31 cellular contexts compared by ENCODE assay signal in genomic region chr1:50155564-50155963, GRCh38. TPM values are rescaled to one million over a fixed set of nuclear protein-coding genes. Genes with fewer than 3 reads are reported as not detected.
"Had no signal": no experiment of that assay in that cellular context is flagged by ENCODE, and none has a peak within 500 bp of the region (broad histone marks: within the 10 kb centered on the region; RNA-seq: fewer than 3 reads in every experiment).

No MANE protein-coding gene starts in this region.

- H3K9me3 ChIP-seq: adrenal gland, ascending aorta, breast epithelium, colonic mucosa, esophagus squamous epithelium, gastroesophageal sphincter, heart right ventricle, prostate gland, right atrium auricular region, tibial artery had no signal

- H3K36me3 Mint-ChIP-seq: activated naive CD8-positive, alpha-beta T cell; natural killer cell treated with Interleukin-12 subunit alpha and Interleukin-12 subunit beta and Interleukin-15 and Interleukin-18, amount 100 ng/mL, for 72 hours had no signal

- DNase-seq: activated B cell treated with CpG ODN at 0.5 μM for 24 hours; activated CD4-positive, alpha-beta T cell treated with anti-CD3 and anti-CD28 coated beads for 36 hours; activated CD4-positive, alpha-beta T cell treated with anti-CD3 and anti-CD28 coated beads, Interleukin-2, amount 50 U/mL, for 4 hours; activated CD8-positive, alpha-beta memory T cell treated with anti-CD3 and anti-CD28 coated beads for 24 hours; activated CD8-positive, alpha-beta memory T cell treated with anti-CD3 and anti-CD28 coated beads, Interleukin-2, amount 50 U/mL, for 4 hours; activated naive CD4-positive, alpha-beta T cell; activated T-cell treated with anti-CD3 and anti-CD28 coated beads, Interleukin-2, amount 50 U/mL, for 4 hours; adrenal gland; colonic mucosa; dorsolateral prefrontal cortex; effector memory CD8-positive, alpha-beta T cell; esophagus squamous epithelium; heart right ventricle; stimulated activated CD4-positive, alpha-beta T cell treated with anti-CD3 and anti-CD28 coated beads, Interleukin-12 subunit alpha, Interleukin-12 subunit beta, amount 100 ng/mL, for 4 hours; stimulated activated CD4-positive, alpha-beta T cell treated with anti-CD3 and anti-CD28 coated beads, Interleukin-4, amount 100 ng/mL, for 4 hours; T-helper 9 cell; tibial artery had no signal

- H3K4me3 Mint-ChIP-seq: activated B cell treated with CpG ODN at 0.5 μM for 24 hours; activated CD4-positive, alpha-beta T cell treated with anti-CD3 and anti-CD28 coated beads for 36 hours; activated naive CD8-positive, alpha-beta T cell; activated T-cell treated with anti-CD3 and anti-CD28 coated beads, Interleukin-2, amount 50 U/mL, for 4 hours; central memory CD8-positive, alpha-beta T cell; effector memory CD8-positive, alpha-beta T cell; natural killer cell treated with Interleukin-12 subunit alpha and Interleukin-12 subunit beta and Interleukin-15 and Interleukin-18, amount 100 ng/mL, for 72 hours; stimulated activated naive CD8-positive, alpha-beta T cell treated with anti-CD3 and anti-CD28 coated beads, Interleukin-15, Interleukin-2, amounts not matched to agents 100 ng/mL and 50 ng/mL, for 24 hours had no signal

- H3K9me3 Mint-ChIP-seq: activated B cell treated with CpG ODN at 0.5 μM for 24 hours; activated T-cell treated with anti-CD3 and anti-CD28 coated beads, Interleukin-2, amount 50 U/mL, for 4 hours; activated T-helper 2 cell treated with anti-CD3 and anti-CD28 coated beads, Interferon-gamma antibody, Interleukin-2, Interleukin-4, amounts not matched to agents 10 μg/mL and 5 μg/mL and 100 μg/mL, durations not matched to agents 14 hours and 24 hours and 36 hours; central memory CD8-positive, alpha-beta T cell; effector memory CD8-positive, alpha-beta T cell; natural killer cell treated with Interleukin-12 subunit alpha and Interleukin-12 subunit beta and Interleukin-15 and Interleukin-18, amount 100 ng/mL, for 72 hours; stimulated activated naive CD8-positive, alpha-beta T cell treated with anti-CD3 and anti-CD28 coated beads, Interleukin-15, Interleukin-2, amounts not matched to agents 100 ng/mL and 50 ng/mL, for 24 hours had no signal

- H3K27ac ChIP-seq: adrenal gland, ascending aorta, breast epithelium, colonic mucosa, esophagus squamous epithelium, gastroesophageal sphincter, heart right ventricle, prostate gland, right atrium auricular region, tibial artery had no signal

- H3K4me3 ChIP-seq: adrenal gland, ascending aorta, breast epithelium, colonic mucosa, dorsolateral prefrontal cortex, esophagus squamous epithelium, gastroesophageal sphincter, heart right ventricle, lung, prostate gland, right atrium auricular region, tibial artery had no signal

- H3K4me1 Mint-ChIP-seq: activated B cell treated with CpG ODN at 0.5 μM for 24 hours; activated CD4-positive, alpha-beta T cell treated with anti-CD3 and anti-CD28 coated beads for 36 hours; central memory CD8-positive, alpha-beta T cell had no signal

- H3K27ac Mint-ChIP-seq: activated B cell treated with CpG ODN at 0.5 μM for 24 hours; activated CD4-positive, alpha-beta T cell treated with anti-CD3 and anti-CD28 coated beads for 36 hours; activated naive CD8-positive, alpha-beta T cell; activated T-helper 2 cell treated with anti-CD3 and anti-CD28 coated beads, Interferon-gamma antibody, Interleukin-2, Interleukin-4, amounts not matched to agents 10 μg/mL and 5 μg/mL and 100 μg/mL, durations not matched to agents 14 hours and 24 hours and 36 hours; effector memory CD8-positive, alpha-beta T cell; natural killer cell treated with Interleukin-12 subunit alpha and Interleukin-12 subunit beta and Interleukin-15 and Interleukin-18, amount 100 ng/mL, for 72 hours; stimulated activated naive CD8-positive, alpha-beta T cell treated with anti-CD3 and anti-CD28 coated beads, Interleukin-15, Interleukin-2, amounts not matched to agents 100 ng/mL and 50 ng/mL, for 24 hours had no signal

- H3K4me1 ChIP-seq: adrenal gland, ascending aorta, breast epithelium, colonic mucosa, esophagus squamous epithelium, gastroesophageal sphincter, heart right ventricle, prostate gland, right atrium auricular region, tibial artery had no signal

- H3K36me3 ChIP-seq: adrenal gland, ascending aorta, breast epithelium, colonic mucosa, esophagus squamous epithelium, gastroesophageal sphincter, heart right ventricle, prostate gland, right atrium auricular region, tibial artery had no signal

- ATAC-seq: activated CD4-positive, alpha-beta T cell treated with anti-CD3 and anti-CD28 coated beads for 36 hours; activated T-cell treated with anti-CD3 and anti-CD28 coated beads, Interleukin-2, amount 50 U/mL, for 4 hours; effector memory CD8-positive, alpha-beta T cell; gastroesophageal sphincter; natural killer cell treated with Interleukin-12 subunit alpha and Interleukin-12 subunit beta and Interleukin-15 and Interleukin-18, amount 100 ng/mL, for 72 hours had no signal

- H3K27me3 ChIP-seq: adrenal gland, ascending aorta, breast epithelium, colonic mucosa, esophagus squamous epithelium, right atrium auricular region, tibial artery had no signal

- H3K27me3 Mint-ChIP-seq: activated B cell treated with CpG ODN at 0.5 μM for 24 hours; activated CD4-positive, alpha-beta T cell treated with anti-CD3 and anti-CD28 coated beads for 36 hours; activated naive CD8-positive, alpha-beta T cell; stimulated activated naive CD8-positive, alpha-beta T cell treated with anti-CD3 and anti-CD28 coated beads, Interleukin-15, Interleukin-2, amounts not matched to agents 100 ng/mL and 50 ng/mL, for 24 hours had no signal

RNA-seq across cellular contexts. Expression of gene ELAVL4, which starts 46.8 kb away (rescaled TPM):
- total RNA-seq: activated B cell treated with CpG ODN at 0.5 μM for 24 hours; activated CD4-positive, alpha-beta T cell treated with anti-CD3 and anti-CD28 coated beads for 36 hours; activated T-cell treated with anti-CD3 and anti-CD28 coated beads, Interleukin-2, amount 50 U/mL, for 4 hours; activated T-helper 2 cell treated with anti-CD3 and anti-CD28 coated beads, Interferon-gamma antibody, Interleukin-2, Interleukin-4, amounts not matched to agents 10 μg/mL and 5 μg/mL and 100 μg/mL, durations not matched to agents 14 hours and 24 hours and 36 hours; ascending aorta; breast epithelium; esophagus squamous epithelium; natural killer cell treated with Interleukin-12 subunit alpha and Interleukin-12 subunit beta and Interleukin-15 and Interleukin-18, amount 100 ng/mL, for 72 hours; osteocyte; T-helper 1 cell treated with Interleukin-12 subunit alpha and Interleukin-12 subunit beta and Interleukin-4 antibody, amounts not matched to agents 30 ng/mL and 1 ng/mL, for 36 hours had no signal
- polyA plus RNA-seq: keratinocyte had no signal
